In genomic region chr10:76301950-76302349, GRCh38 we compare ENCODE assay signal across 13 cellular contexts.
DNase-seq lines count a peak whose midpoint lies in the region; ATAC-seq, FAIRE-seq and TF ChIP-seq lines count a peak whose summit lies in the region.
"Had no signal": no experiment of that assay in that cellular context is flagged by ENCODE, and none has a peak within 500 bp of the region (broad histone marks: within the 10 kb centered on the region; RNA-seq: fewer than 3 reads in every experiment).

No MANE protein-coding gene starts in this region.

- no peaks in the 10 kb centered on the region for H3K9me2 ChIP-seq in OCI-LY7 (ENCODE audit: insufficient read depth, low read length)

- H3K79me2 ChIP-seq in HepG2 (ENCODE audit: insufficient read depth, low read length) (no peaks in the 10 kb centered on the region), OCI-LY7 (ENCODE audit: insufficient read depth, low read depth, low read length) (no peaks in the 10 kb centered on the region)

- H3K4me3 ChIP-seq in HepG2 (replicated peaks in 1 of 3; ENCODE audit: insufficient read depth in 1 of 3, low read depth in 2 of 3, low read length in 3 of 3) (no peak overlapping the region), right lobe of liver (no peak overlapping the region), OCI-LY7 (ENCODE audit: low read depth, low read length, poor library complexity, severe bottlenecking) (no peak overlapping the region), suprapubic skin (no peak overlapping the region)
- H3K4me3 ChIP-seq: prostate gland, uterus had no signal

- CTCF ChIA-PET in HepG2 (lab: Yijun Ruan, JAX; ENCODE audit: low intra/inter-chr PET ratio, low total read pairs) = interaction anchor here (1.5 kb wide), 1 partner anchor 199 kb away, joined by 3 read pairs; no protein-coding TSS in a partner anchor
- CTCF ChIA-PET in OCI-LY7 (lab: Charles Lee; ENCODE audit: unreplicated experiment) = no interaction called here

- TF ChIP-seq EP300 in HepG2 (IDR thresholded peaks at IDR 0.05; ENCODE audit: low read depth in 2 of 2, low read length in 2 of 2) (no peak), HepG2 (CRISPR knock-in tag; IDR thresholded peaks at IDR 0.05; ENCODE audit: borderline replicate concordance) (no peak), suprapubic skin (IDR thresholded peaks at IDR 0.05) (no peak)

- H4K20me1 ChIP-seq in HepG2 (ENCODE audit: insufficient read depth, low read length) (no peaks in the 10 kb centered on the region), OCI-LY7 (ENCODE audit: insufficient read depth, low read length) (no peaks in the 10 kb centered on the region)

- no peaks in the 10 kb centered on the region for H3K9me3 Mint-ChIP-seq in glutamatergic neuron (ENCODE audit: unreplicated experiment)
- H3K9me3 Mint-ChIP-seq: CD14-positive monocyte had no signal

- H3K36me3 Mint-ChIP-seq in glutamatergic neuron (ENCODE audit: unreplicated experiment) = no peaks in the 10 kb centered on the region
- H3K36me3 Mint-ChIP-seq: CD14-positive monocyte had no signal

- no peak for TF ChIP-seq RAD21 in HepG2 (CRISPR knock-in tag; IDR thresholded peaks at IDR 0.05)

- H3K36me3 ChIP-seq in HepG2 (replicated peaks in 1 of 2; ENCODE audit: control insufficient read depth in 1 of 2, insufficient read depth in 2 of 2, low read length in 2 of 2) (no peaks in the 10 kb centered on the region), right lobe of liver (no peaks in the 10 kb centered on the region), OCI-LY7 (ENCODE audit: insufficient read depth, low read length) (no peaks in the 10 kb centered on the region), suprapubic skin (no peaks in the 10 kb centered on the region)
- H3K36me3 ChIP-seq: prostate gland, uterus had no signal

- no peak overlapping the region for H3K27ac Mint-ChIP-seq in glutamatergic neuron (ENCODE audit: unreplicated experiment)
- H3K27ac Mint-ChIP-seq: CD14-positive monocyte had no signal

- in situ Hi-C loops in HepG2 (cut with HindIII; ENCODE audit: extremely low pct_ligation_motif_present, low pct_unique_long_range_greater_than_20kb) = loop anchor here (5.0 to 25.0 kb wide), 4 partner anchors 200 to 1015 kb away; no protein-coding TSS in a partner anchor

- no peaks in the 10 kb centered on the region for H3K27me3 ChIP-seq in HepG2 (ENCODE audit: control insufficient read depth in 1 of 2, insufficient read depth in 2 of 2, low read length in 2 of 2)
- H3K27me3 ChIP-seq in right lobe of liver = no peaks in the 10 kb centered on the region
- no peaks in the 10 kb centered on the region for H3K27me3 ChIP-seq in suprapubic skin
- H3K27me3 ChIP-seq: uterus had no signal

- H3K4me2 ChIP-seq in HepG2 (ENCODE audit: low read depth, low read length) (no peak overlapping the region), OCI-LY7 (ENCODE audit: low read length) (no peak overlapping the region)

- peaks cover 18% of the 10 kb centered on the region for H3K4me1 Mint-ChIP-seq in glutamatergic neuron (ENCODE audit: low read depth, unreplicated experiment)

- POLR2A ChIA-PET in HepG2 (lab: Yijun Ruan, JAX) = no interaction called here
- POLR2A ChIA-PET in OCI-LY7 (lab: Charles Lee) = no interaction called here

- 50% methylated on average over 3 of the region's 3 CpGs for WGBS in HepG2 (ENCODE audit: low lambda C conversion rate)
- 42% methylated on average over 3 of the region's 3 CpGs for WGBS in right lobe of liver (ENCODE audit: insufficient coverage, low coverage, low lambda C conversion rate, missing lambda C conversion rate)
- 57% methylated on average over 3 of the region's 3 CpGs for WGBS in suprapubic skin

- ATAC-seq in HepG2 (no peak), right lobe of liver (no peak)
- ATAC-seq: left cardiac atrium had no signal

- H3K9me3 ChIP-seq in HepG2 (ENCODE audit: low read length) (no peaks in the 10 kb centered on the region), right lobe of liver (no peaks in the 10 kb centered on the region), OCI-LY7 (ENCODE audit: low read length) (no peaks in the 10 kb centered on the region), suprapubic skin (no peaks in the 10 kb centered on the region)
- H3K9me3 ChIP-seq: prostate gland, uterus had no signal

- H3K27ac ChIP-seq in HepG2 (ENCODE audit: extremely low read length, insufficient read depth, low read length) (no peak overlapping the region), right lobe of liver (no peak overlapping the region), OCI-LY7 (ENCODE audit: low read depth, low read length, poor library complexity, severe bottlenecking) (no peak overlapping the region), suprapubic skin (no peak overlapping the region)

- peak; percentile 37 for FAIRE-seq in HepG2 (lab: Jason Lieb, UNC)

- H3K4me3 Mint-ChIP-seq in glutamatergic neuron (ENCODE audit: unreplicated experiment) = no peak overlapping the region
- H3K4me3 Mint-ChIP-seq: CD14-positive monocyte had no signal

- peak; percentile 47 for TF ChIP-seq CTCF in HepG2 (CRISPR knock-in tag; IDR thresholded peaks at IDR 0.05)
- TF ChIP-seq CTCF in right lobe of liver (IDR thresholded peaks at IDR 0.05) = no peak
- TF ChIP-seq CTCF in OCI-LY7 (conservative IDR thresholded peaks at IDR 0.05; ENCODE audit: low read length) = 0 out of 2 replicates have a peak, but pooled peaks have one; percentile 22
- peak; percentile 21 for TF ChIP-seq CTCF in glutamatergic neuron (IDR thresholded peaks at IDR 0.05; ENCODE audit: partially characterized antibody, unreplicated experiment)
- TF ChIP-seq CTCF in suprapubic skin (IDR thresholded peaks at IDR 0.05) = no peak
- TF ChIP-seq CTCF in GM10266 (IDR thresholded peaks at IDR 0.05; ENCODE audit: control insufficient read depth, insufficient read depth, low read depth, missing control alignments) = no peak

- no peak overlapping the region for H3K9ac ChIP-seq in HepG2 (ENCODE audit: insufficient read depth, low read depth, low read length)

- no TSS peak for BruUV-seq in HepG2 (replicated peaks; lab: Mats Ljungman, UMichigan)
- BruUV-seq in OCI-LY7 (replicated peaks; lab: Mats Ljungman, UMichigan) = no TSS peak

- no peak overlapping the region for H2AFZ ChIP-seq in HepG2 (ENCODE audit: low read length)
- H2AFZ ChIP-seq in OCI-LY7 (ENCODE audit: low read length) = no peak overlapping the region

- peaks cover 64% of the 10 kb centered on the region for H3K4me1 ChIP-seq in HepG2 (ENCODE audit: insufficient read depth, low read length)
- H3K4me1 ChIP-seq in right lobe of liver = peaks cover 0 to 22% (median 3%) of the 10 kb centered on the region in 4 donors
- no peaks in the 10 kb centered on the region for H3K4me1 ChIP-seq in OCI-LY7 (ENCODE audit: insufficient read depth, low read length, poor library complexity, severe bottlenecking)
- H3K4me1 ChIP-seq in suprapubic skin = no peaks in the 10 kb centered on the region
- H3K4me1 ChIP-seq: prostate gland had no signal

- no peaks in the 10 kb centered on the region for H3K27me3 Mint-ChIP-seq in glutamatergic neuron (ENCODE audit: unreplicated experiment)

- TF ChIP-seq POLR2A in HepG2 (IDR thresholded peaks at IDR 0.05; ENCODE audit: insufficient read depth in 1 of 2, low read depth in 2 of 2, low read length in 2 of 2) (no peak), right lobe of liver (IDR thresholded peaks at IDR 0.05) (no peak), suprapubic skin (IDR thresholded peaks at IDR 0.05) (no peak)

- intact Hi-C loops in HepG2 (cut with micrococcal nuclease; ENCODE audit: unreplicated experiment) = loop anchor here (2.0 to 5.0 kb wide), 3 partner anchors 151 to 900 kb away; partner anchors contain the start of gene ZNF503
- intact Hi-C loops in right lobe of liver (cut with DNase I) = no loop called here
- intact Hi-C loops in OCI-LY7 (cut with micrococcal nuclease; ENCODE audit: unreplicated experiment) = no loop called here

- DNase-seq in HepG2 (ENCODE audit: low spot score) (peak; percentile 18), right lobe of liver (no peak), OCI-LY7 (ENCODE audit: low spot score) (no peak), glutamatergic neuron (no peak), suprapubic skin (ENCODE audit: low spot score in 2 of 2) (no peak), T-helper 9 cell (no peak), GM10266 (ENCODE audit: extremely low spot score) (no peak), NAMALWA (ENCODE audit: low spot score) (no peak)
- DNase-seq: cerebellar nuclear complex, left cardiac atrium, uterus had no signal

TF ChIP-seq in HepG2, 621 proteins besides CTCF, POLR2A, EP300 and RAD21:
- TF ChIP-seq THAP7 (CRISPR knock-in tag; IDR thresholded peaks at IDR 0.05) = no peak
- 0 out of 2 replicates have a peak, but pooled peaks have one; percentile 11 for TF ChIP-seq PATZ1 (CRISPR knock-in tag; IDR thresholded peaks at IDR 0.05)
- TF ChIP-seq ZMYM4 (CRISPR knock-in tag; IDR thresholded peaks at IDR 0.05) = peak; percentile 17; the same call in 1 of the 2 replicates
- TF ChIP-seq SMC3 (IDR thresholded peaks at IDR 0.05; ENCODE audit: low read length) = peak; percentile 43; the same call in 1 of the 2 replicates
- peak; percentile 67 for TF ChIP-seq STAG1 (CRISPR knock-in tag; IDR thresholded peaks at IDR 0.05)
- TF ChIP-seq MED1 (CRISPR knock-in tag; IDR thresholded peaks at IDR 0.05) = 0 out of 2 replicates have a peak, but pooled peaks have one; percentile 16

Comparison
In these comparisons a context has a peak if more than half of its experiments do, and no peak if none do; other contexts are left out.
1. CTCF ChIP-seq: peak in HepG2 (single experiment), OCI-LY7 (single experiment) and glutamatergic neuron (single experiment); none in right lobe of liver (0 of 4), suprapubic skin (0 of 2) and GM10266 (single experiment).